1 cellular context compared by ENCODE assay signal in genomic region chr12:123365141-123365917, GRCh38.
TF ChIP-seq lines count a peak whose summit lies in the region.

No MANE protein-coding gene starts in this region.

TF ChIP-seq in HepG2, 621 proteins besides CTCF, POLR2A, EP300 and RAD21 (continued from another document and continues in another):
- no peak for TF ChIP-seq ZBTB2 (CRISPR knock-in tag; IDR thresholded peaks at IDR 0.05; ENCODE audit: low read depth)
- TF ChIP-seq NR3C1 (CRISPR knock-in tag; IDR thresholded peaks at IDR 0.05) = no peak
- no peak; the same call in 1 of the 2 replicates for TF ChIP-seq ZNF460 (CRISPR knock-in tag; IDR thresholded peaks at IDR 0.05; ENCODE audit: borderline replicate concordance)
- no peak for TF ChIP-seq ZNF746 (CRISPR knock-in tag; IDR thresholded peaks at IDR 0.05)
- TF ChIP-seq ZNF513 (CRISPR knock-in tag; conservative IDR thresholded peaks at IDR 0.05) = peak; percentile 81; the same call in 1 of the 2 replicates
- TF ChIP-seq POGK (CRISPR knock-in tag; conservative IDR thresholded peaks at IDR 0.05) = no peak
- TF ChIP-seq HOXA3 (CRISPR knock-in tag; IDR thresholded peaks at IDR 0.05) = peak; percentile 43; the same call in 1 of the 2 replicates
- TF ChIP-seq ZNF207 (IDR thresholded peaks at IDR 0.05; ENCODE audit: borderline replicate concordance) = no peak
- 0 out of 2 replicates have a peak, but pooled peaks have one; percentile 58 for TF ChIP-seq ZNF256 (CRISPR knock-in tag; conservative IDR thresholded peaks at IDR 0.05)
- TF ChIP-seq GZF1 (CRISPR knock-in tag; IDR thresholded peaks at IDR 0.05) = no peak
- no peak for TF ChIP-seq NBN (conservative IDR thresholded peaks at IDR 0.05)
- TF ChIP-seq ZNF772 (CRISPR knock-in tag; IDR thresholded peaks at IDR 0.05) = peak; percentile 38; the same call in 1 of the 2 replicates
- TF ChIP-seq DRAP1 (CRISPR knock-in tag; IDR thresholded peaks at IDR 0.05) = peak; percentile 35; the same call in 1 of the 2 replicates
- no peak for TF ChIP-seq ZNF124 (CRISPR knock-in tag; IDR thresholded peaks at IDR 0.05)
- TF ChIP-seq ZNF816 (CRISPR knock-in tag; IDR thresholded peaks at IDR 0.05; ENCODE audit: borderline replicate concordance) = no peak; the same call in 1 of the 2 replicates
- no peak for TF ChIP-seq ZMAT5 (CRISPR knock-in tag; IDR thresholded peaks at IDR 0.05; ENCODE audit: borderline replicate concordance, low read depth)
- TF ChIP-seq SOX6 (IDR thresholded peaks at IDR 0.05) = no peak
- TF ChIP-seq SOX6 (CRISPR knock-in tag; IDR thresholded peaks at IDR 0.05) = peak; percentile 70
- TF ChIP-seq ZNF383 (CRISPR knock-in tag; IDR thresholded peaks at IDR 0.05; ENCODE audit: borderline replicate concordance) = no peak
- TF ChIP-seq KLF16 (CRISPR knock-in tag; IDR thresholded peaks at IDR 0.05) = peak in 1 of 2 experiments; percentile 34; a peak in 1 of 4 replicates
- TF ChIP-seq HDAC6 (IDR thresholded peaks at IDR 0.05; ENCODE audit: low read depth, low read length) = no peak
- TF ChIP-seq ZNF30 (CRISPR knock-in tag; IDR thresholded peaks at IDR 0.05) = no peak
- no peak for TF ChIP-seq HMGA1 (CRISPR knock-in tag; conservative IDR thresholded peaks at IDR 0.05)
- TF ChIP-seq SMAD9 (CRISPR knock-in tag; IDR thresholded peaks at IDR 0.05) = no peak
- no peak for TF ChIP-seq JARID2 (CRISPR knock-in tag; IDR thresholded peaks at IDR 0.05; ENCODE audit: insufficient replicate concordance)
- no peak; the same call in 1 of the 2 replicates for TF ChIP-seq ZNF552 (CRISPR knock-in tag; IDR thresholded peaks at IDR 0.05; ENCODE audit: borderline replicate concordance)
- TF ChIP-seq ASH2L (IDR thresholded peaks at IDR 0.05; ENCODE audit: insufficient read length, low read depth, low read length) = no peak
- TF ChIP-seq KAT8 (CRISPR knock-in tag; IDR thresholded peaks at IDR 0.05) = peak; percentile 57; the same call in 1 of the 2 replicates
- no peak for TF ChIP-seq NCOA5 (CRISPR knock-in tag; IDR thresholded peaks at IDR 0.05)
- no peak for TF ChIP-seq ZNF280B (CRISPR knock-in tag; IDR thresholded peaks at IDR 0.05; ENCODE audit: borderline replicate concordance)
- TF ChIP-seq ZNF790 (CRISPR knock-in tag; IDR thresholded peaks at IDR 0.05; ENCODE audit: borderline replicate concordance) = no peak
- TF ChIP-seq ZNF407 (CRISPR knock-in tag; IDR thresholded peaks at IDR 0.05; ENCODE audit: not compliant biosample characterization) = no peak
- 0 out of 2 replicates have a peak, but pooled peaks have one; percentile 44 for TF ChIP-seq ZNF598 (CRISPR knock-in tag; IDR thresholded peaks at IDR 0.05; ENCODE audit: borderline replicate concordance)
- TF ChIP-seq ZNF354B (CRISPR knock-in tag; IDR thresholded peaks at IDR 0.05) = no peak
- no peak for TF ChIP-seq ZNF121 (CRISPR knock-in tag; IDR thresholded peaks at IDR 0.05)
- TF ChIP-seq ZNF639 (CRISPR knock-in tag; conservative IDR thresholded peaks at IDR 0.05) = 0 out of 2 replicates have a peak, but pooled peaks have one; percentile 46
- TF ChIP-seq ZFAT (CRISPR knock-in tag; conservative IDR thresholded peaks at IDR 0.05) = peak; percentile 51; the same call in 1 of the 2 replicates
- TF ChIP-seq ZNF879 (CRISPR knock-in tag; IDR thresholded peaks at IDR 0.05) = no peak
- no peak for TF ChIP-seq RBM39 (IDR thresholded peaks at IDR 0.05; ENCODE audit: low read depth, low read length, poor library complexity, severe bottlenecking)
- no peak for TF ChIP-seq DMTF1 (CRISPR knock-in tag; IDR thresholded peaks at IDR 0.05)
